Comparison of ENCODE assay signal across 8 cellular contexts in the genomic region with DNA sequence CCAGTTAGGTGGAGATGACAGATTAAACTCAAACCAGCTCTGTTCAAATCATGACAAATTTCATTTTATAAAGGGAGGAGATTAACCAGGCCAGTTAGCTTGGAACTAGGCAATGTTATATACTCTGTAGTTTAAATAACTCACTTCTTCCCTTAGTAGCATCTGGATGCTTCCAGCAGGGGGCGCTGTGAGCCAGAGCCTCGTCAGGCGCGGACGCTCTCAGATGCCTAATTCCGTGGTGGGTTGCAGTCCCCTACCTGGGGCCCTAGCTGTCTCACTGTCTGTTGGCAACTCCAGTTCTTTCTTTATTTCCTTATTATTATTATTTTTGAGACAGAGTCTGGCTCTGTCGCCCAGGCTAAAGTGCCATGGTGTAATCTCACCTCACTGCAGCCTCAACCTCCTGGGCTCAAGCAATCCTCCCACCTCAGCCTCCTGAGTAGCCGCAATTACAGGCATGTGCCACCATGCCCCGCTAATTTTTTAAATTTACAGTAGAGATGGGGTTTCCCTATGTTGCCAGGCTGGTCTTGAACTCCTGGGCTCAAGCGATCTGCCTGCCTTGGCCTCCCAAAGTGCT. TPM values are rescaled to one million over a fixed set of nuclear protein-coding genes. Genes with fewer than 3 reads are reported as not detected.
A peak's percentile ranks its signal among the peaks of the same experiment; 100 is the strongest.
DNase-seq lines count a peak whose midpoint lies in the region; ATAC-seq, FAIRE-seq and TF ChIP-seq lines count a peak whose summit lies in the region.

No MANE protein-coding gene starts in this region.

- 0 out of 3 replicates have a peak, but pooled peaks cover 7% of the 10 kb centered on the region for H3K4me1 ChIP-seq in A549
- peaks cover 4% of the 10 kb centered on the region for H3K4me1 ChIP-seq in endodermal cell (ENCODE audit: control insufficient read depth, insufficient read depth, low read length)

- H3K9me3 Mint-ChIP-seq in endodermal cell = no peaks in the 10 kb centered on the region
- no peaks in the 10 kb centered on the region for H3K9me3 Mint-ChIP-seq in naive B cell

- H3K27ac ChIP-seq in A549 = 0 out of 6 replicates have a peak overlapping the region, but pooled peaks of 1 of the 2 experiments have one; percentile 31
- no peak overlapping the region for H3K27ac ChIP-seq in endodermal cell (ENCODE audit: low read depth, low read length)

- ATAC-seq in A549 (peak; percentile 78 to 93; a peak in 5 of 6 replicates), naive B cell (ENCODE audit: low read depth in 2 of 2) (peak; percentile 52 to 56), GM21381 (IDR thresholded peaks at IDR 0.05; ENCODE audit: unreplicated experiment) (no peak)

- DNase-seq in A549 (ENCODE audit: low read depth in 1 of 2, low spot score in 1 of 2) (peak; percentile 31 to 59), GM12891 (ENCODE audit: insufficient read length, low spot score) (peak; percentile 40), NCI-H69 (lab: John Stamatoyannopoulos, UW) (peak; percentile 68), endodermal cell (peak; percentile 92), naive B cell (peak; percentile 20)
- peak; percentile 20 to 73 (median 47) for DNase-seq in activated CD8-positive, alpha-beta memory T cell treated with anti-CD3 and anti-CD28 coated beads for 48 hours (ENCODE audit: low read depth in 2 of 3, low spot score in 2 of 3)
- peak; percentile 15 to 40 for DNase-seq in stimulated activated CD8-positive, alpha-beta memory T cell treated with anti-CD3 and anti-CD28 coated beads, Interleukin-7, amount 100 ng/mL, for 48 hours (ENCODE audit: extremely low read depth in 1 of 2, low read depth in 1 of 2)

- peak; percentile 86 to 92 for TF ChIP-seq RAD21 in A549 (conservative IDR thresholded peaks at IDR 0.05 in 1 of 2, IDR thresholded peaks at IDR 0.05 in 1 of 2)

- no peaks in the 10 kb centered on the region for H3K36me3 Mint-ChIP-seq in endodermal cell (ENCODE audit: low read depth)
- H3K36me3 Mint-ChIP-seq in naive B cell = no peaks in the 10 kb centered on the region

- no peak for TF ChIP-seq EP300 in A549 (IDR thresholded peaks at IDR 0.05)

- H3K4me2 ChIP-seq in A549 = 0 out of 3 replicates have a peak overlapping the region, but pooled peaks have one; percentile 20

- no peak overlapping the region for H3K4me3 ChIP-seq in A549
- no peak overlapping the region for H3K4me3 ChIP-seq in endodermal cell (ENCODE audit: low read length)

- no peak overlapping the region for H3K27ac Mint-ChIP-seq in endodermal cell
- no peak overlapping the region for H3K27ac Mint-ChIP-seq in naive B cell

- H3K27me3 Mint-ChIP-seq in endodermal cell (ENCODE audit: insufficient read depth) (peaks cover 17% of the 10 kb centered on the region), naive B cell (peaks cover 16 to 23% (median 21%) of the 10 kb centered on the region in 3 donors)

- no peak for TF ChIP-seq POLR2A in A549 (IDR thresholded peaks at IDR 0.05; ENCODE audit: low read length)
- TF ChIP-seq POLR2A in GM12891 (IDR thresholded peaks at IDR 0.05; ENCODE audit: low read depth, low read length) = no peak

- H3K27me3 ChIP-seq in endodermal cell (ENCODE audit: control insufficient read depth, insufficient read depth, low read length, poor library complexity, severe bottlenecking) = peaks cover 51% of the 10 kb centered on the region

- FAIRE-seq in A549 (lab: Jason Lieb, UNC) = no peak
- FAIRE-seq in GM12891 (lab: Jason Lieb, UNC) = peak; percentile 33

- TF ChIP-seq CTCF in A549 (IDR thresholded peaks at IDR 0.05) (peak; percentile 94), endodermal cell (conservative IDR thresholded peaks at IDR 0.05) (peak; percentile 95)

- no peak overlapping the region for H3K4me3 Mint-ChIP-seq in endodermal cell
- no peak overlapping the region for H3K4me3 Mint-ChIP-seq in naive B cell

- no peaks in the 10 kb centered on the region for H3K36me3 ChIP-seq in endodermal cell (ENCODE audit: control insufficient read depth, insufficient read depth, low read length)

- no peak overlapping the region for H3K9ac ChIP-seq in endodermal cell (ENCODE audit: extremely low read depth, low read length, poor library complexity, severe bottlenecking)

- POLR2A ChIA-PET in A549 (lab: Yijun Ruan, JAX) = interaction anchor here (0.6 to 0.7 kb wide), 2 partner anchors 19 to 70 kb away, joined by 4 read pairs; no protein-coding TSS in a partner anchor

- H3K4me1 Mint-ChIP-seq in endodermal cell (peaks cover 5% of the 10 kb centered on the region), naive B cell (no peaks in the 10 kb centered on the region)

- CTCF ChIA-PET in A549 (lab: Yijun Ruan, JAX) = interaction anchor here (0.6 to 17.8 kb wide), 58 partner anchors 12 to 675 kb away, joined by 3 to 245 read pairs (median 4); partner anchors contain the start of genes ADAD2, KCNG4, MEAK7 and TAF1C

- no peaks in the 10 kb centered on the region for H3K9me3 ChIP-seq in A549
- no peaks in the 10 kb centered on the region for H3K9me3 ChIP-seq in endodermal cell (ENCODE audit: control insufficient read depth, low read length)

- 22% methylated on average over 10 of the region's 10 CpGs for WGBS in A549 (ENCODE audit: missing lambda C conversion rate)
- WGBS in endodermal cell (ENCODE audit: insufficient coverage in 1 of 2, insufficient read length in 1 of 2), 2 experiments = 35 to 41% methylated on average over 4 to 10 of the region's 10 CpGs

TF ChIP-seq in A549, 52 proteins besides CTCF, POLR2A, EP300 and RAD21:
- TF ChIP-seq SMC3 (IDR thresholded peaks at IDR 0.05) = peak; percentile 95
- TF ChIP-seq ZSCAN20 (CRISPR knock-in tag; IDR thresholded peaks at IDR 0.05) = no peak
TF ChIP-seq in A549: peak in this region for 1.

TF ChIP-seq in GM12891, 5 proteins besides CTCF, POLR2A, EP300 and RAD21:
- TF ChIP-seq POLR2AphosphoS5 (IDR thresholded peaks at IDR 0.05; ENCODE audit: low read depth, low read length) (no peak), PAX5 (IDR thresholded peaks at IDR 0.05; ENCODE audit: insufficient read depth, low read length, severe bottlenecking) (no peak), TAF1 (IDR thresholded peaks at IDR 0.05; ENCODE audit: low read depth, low read length) (no peak), SPI1 (IDR thresholded peaks at IDR 0.05; ENCODE audit: low read depth, low read length) (no peak), POU2F2 (IDR thresholded peaks at IDR 0.05; ENCODE audit: low read depth, low read length) (no peak)

RNA-seq across cellular contexts. Expression of gene WFDC1, which starts 17.3 kb away (rescaled TPM):
- 0.13 TPM in 1 of 2 replicates, not detected in the other for polyA plus RNA-seq in A549 (2011; rRNA removed)
- polyA plus RNA-seq in A549 (2012; cell fraction: cytosol; rRNA removed) = not detected in 2 replicates
- polyA plus RNA-seq in A549 (2012; cell fraction: nucleus; rRNA removed) = not detected in 2 replicates
- polyA plus RNA-seq in A549 (2017; fragmentation: RNase III; extraction: RNeasy Plus Mini Kit Qiagen cat#74134 plus additional on column Dnase treatment) = not detected in 3 replicates
- polyA minus RNA-seq in A549 (2011; rRNA and poly(A)+ RNA removed) = not detected in 2 replicates
- polyA plus RNA-seq in GM12891 (2012; ENCODE audit: low read depth, missing spikeins) = not detected
- total RNA-seq in endodermal cell = under 1 TPM in 1 of 2 donors, not detected in 1; 0.15 TPM
- 0.89 TPM for polyA plus RNA-seq in endodermal cell (2013, experiment 1 of 2)
- 0.99 TPM for polyA plus RNA-seq in endodermal cell (2013, experiment 2 of 2)
- polyA plus RNA-seq in naive B cell (ENCODE audit: low read depth in 6 of 6) = not detected

RNA-seq across cellular contexts. Expression of gene KCNG4, which starts 37.5 kb away (rescaled TPM):
- polyA plus RNA-seq in A549 (2011; rRNA removed) = not detected in 2 replicates
- polyA plus RNA-seq in A549 (2012; cell fraction: cytosol; rRNA removed) = not detected in 2 replicates
- polyA plus RNA-seq in A549 (2012; cell fraction: nucleus; rRNA removed) = 0.01 TPM in 1 of 2 replicates, not detected in the other
- polyA plus RNA-seq in A549 (2017; fragmentation: RNase III; extraction: RNeasy Plus Mini Kit Qiagen cat#74134 plus additional on column Dnase treatment) = not detected in 3 replicates
- polyA minus RNA-seq in A549 (2011; rRNA and poly(A)+ RNA removed) = not detected in 2 replicates
- polyA plus RNA-seq in GM12891 (2012; ENCODE audit: low read depth, missing spikeins) = not detected
- total RNA-seq in endodermal cell = not detected
- polyA plus RNA-seq in endodermal cell (2013, experiment 1 of 2) = not detected
- not detected for polyA plus RNA-seq in endodermal cell (2013, experiment 2 of 2)
- not detected for polyA plus RNA-seq in naive B cell (ENCODE audit: low read depth in 6 of 6)

Comparison
In these comparisons a context has a peak if more than half of its experiments do, and no peak if none do; other contexts are left out.
1. DNase-seq: peak in every context shown above with its lines; median percentile 92 in endodermal cell; 68 in NCI-H69; 47 in activated CD8-positive, alpha-beta memory T cell treated with anti-CD3 and anti-CD28 coated beads for 48 hours; 45 in A549; 40 in GM12891; 28 in stimulated activated CD8-positive, alpha-beta memory T cell treated with anti-CD3 and anti-CD28 coated beads, Interleukin-7, amount 100 ng/mL, for 48 hours; 20 in naive B cell.